1 cellular context compared by ENCODE assay signal in genomic region chr2:40405440-40405839, GRCh38.
TF ChIP-seq lines count a peak whose summit lies in the region.

No MANE protein-coding gene starts in this region.

TF ChIP-seq in SK-N-SH, 30 proteins besides CTCF, POLR2A, EP300 and RAD21 (continued from another document):
- TF ChIP-seq MAX (IDR thresholded peaks at IDR 0.05; ENCODE audit: low read depth) (peak; percentile 64; the same call in 1 of the 2 replicates), PBX3 (IDR thresholded peaks at IDR 0.05) (peak; percentile 89), CHD2 (IDR thresholded peaks at IDR 0.05; ENCODE audit: low read length, partially characterized antibody) (no peak), NFIC (IDR thresholded peaks at IDR 0.05; ENCODE audit: borderline replicate concordance) (peak; percentile 71; the same call in 1 of the 2 replicates), TEAD4 (IDR thresholded peaks at IDR 0.05; ENCODE audit: borderline replicate concordance, insufficient read depth) (peak; percentile 96)
